ENCODE assay signal across 8 cellular contexts in the genomic region with DNA sequence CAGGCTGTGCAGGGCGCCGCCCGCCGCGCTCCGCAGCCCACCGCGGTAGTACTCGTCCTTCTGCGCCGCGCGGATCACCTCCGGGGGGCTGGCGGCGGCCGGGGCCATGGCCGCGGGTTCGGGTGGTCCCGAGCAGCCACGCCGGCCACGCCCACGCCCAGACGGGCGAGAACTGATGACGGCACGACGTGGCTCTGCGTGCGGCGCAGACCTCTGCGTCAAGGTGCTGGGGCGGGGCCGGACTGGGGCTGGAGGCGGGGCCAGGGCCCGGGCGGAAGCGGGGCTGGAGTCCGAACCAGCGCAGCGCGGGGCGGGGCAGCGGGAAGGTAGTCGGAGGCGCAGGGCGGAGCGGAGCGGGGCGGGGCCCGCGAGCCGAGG. TPM values are rescaled to one million over a fixed set of nuclear protein-coding genes. Genes with fewer than 3 reads are reported as not detected.
DNase-seq lines count a peak whose midpoint lies in the region; ATAC-seq and TF ChIP-seq lines count a peak whose summit lies in the region.

A gene (minus strand): TSS at position 170 of the 378 bp plus-strand sequence. CDS start 62 bp downstream, at position 108.

- no TSS peak for BruUV-seq in Calu3 (replicated peaks; lab: Mats Ljungman, UMichigan)

- no peaks in the 10 kb centered on the region for H3K9me3 Mint-ChIP-seq in Calu3 (ENCODE audit: low read depth, unreplicated experiment)

- no peaks in the 10 kb centered on the region for H3F3A ChIP-seq in OCI-LY1 (ENCODE audit: insufficient read depth, low read length)

- 0% methylated on average over 39 to 45 of the region's 55 CpGs for WGBS in mesodermal cell (ENCODE audit: insufficient coverage in 2 of 2), 2 experiments

- H3K4me1 Mint-ChIP-seq in Calu3 (ENCODE audit: low read depth, unreplicated experiment) = peaks cover 26% of the 10 kb centered on the region

- peaks cover 24% of the 10 kb centered on the region for H3K36me3 ChIP-seq in HUES6 (ENCODE audit: control insufficient read depth, insufficient read depth, low read length)
- H3K36me3 ChIP-seq in OCI-LY1 (ENCODE audit: insufficient read depth, low read length) = peaks cover 10% of the 10 kb centered on the region; the same call in 1 of the 2 replicates
- H3K36me3 ChIP-seq in mesodermal cell (ENCODE audit: control insufficient read depth, insufficient read depth, low read length) = peaks cover 26% of the 10 kb centered on the region

- no peaks in the 10 kb centered on the region for H3K79me2 ChIP-seq in OCI-LY1 (ENCODE audit: insufficient read depth, low read length)

- peak; percentile 98 for DNase-seq in Calu3
- peak; percentile 99 for DNase-seq in activated CD8-positive, alpha-beta memory T cell treated with anti-CD3 and anti-CD28 coated beads, Interleukin-2, amount 50 U/mL, for 4 hours
- DNase-seq in stimulated activated CD8-positive, alpha-beta memory T cell treated with anti-CD3 and anti-CD28 coated beads, Interleukin-15, amount 100 ng/mL, for 24 hours (ENCODE audit: low read depth) = peak; percentile 99

- H3K9ac ChIP-seq in HUES6 (ENCODE audit: low read length) (peak within 1 kb of the TSS; percentile 89), OCI-LY1 (ENCODE audit: low read length) (peak within 1 kb of the TSS; percentile 82)

- H3K4me1 ChIP-seq in HUES6 (ENCODE audit: control insufficient read depth, insufficient read depth, low read length) (peaks cover 10% of the 10 kb centered on the region), OCI-LY1 (ENCODE audit: insufficient read depth, low read length, severe bottlenecking) (peaks cover 37% of the 10 kb centered on the region), mesodermal cell (ENCODE audit: control insufficient read depth, insufficient read depth, low read length, poor library complexity, severe bottlenecking) (peaks cover 10% of the 10 kb centered on the region)

- H2AFZ ChIP-seq in OCI-LY1 (ENCODE audit: low read length) = no peak within 1 kb of the TSS

- ATAC-seq in GM21447 (IDR thresholded peaks at IDR 0.05; ENCODE audit: unreplicated experiment) = peak; percentile 65

- peak within 1 kb of the TSS; percentile 86 for H3K4me3 ChIP-seq in HUES6 (ENCODE audit: low read depth, low read length)
- peak within 1 kb of the TSS; percentile 92 for H3K4me3 ChIP-seq in OCI-LY1 (ENCODE audit: low read depth, low read length, poor library complexity, severe bottlenecking)
- peak within 1 kb of the TSS; percentile 88 for H3K4me3 ChIP-seq in mesodermal cell (ENCODE audit: extremely low read depth, insufficient read depth, low read length, poor library complexity, severe bottlenecking)

- peak within 1 kb of the TSS; percentile 85 for H3K4me2 ChIP-seq in OCI-LY1 (ENCODE audit: low read length)

- no peaks in the 10 kb centered on the region for H3K27me3 Mint-ChIP-seq in Calu3 (ENCODE audit: unreplicated experiment)

- in situ Hi-C loops in endometrial microvascular endothelial cells (cut with HindIII; ENCODE audit: inconsistent ontology term, low pct_unique_long_range_greater_than_20kb, low sequenced_read_pairs) = no loop called here

- intact Hi-C loops in Calu3 (cut with micrococcal nuclease; ENCODE audit: unreplicated experiment) = no loop called here

- H3K9me2 ChIP-seq in OCI-LY1 (ENCODE audit: low read depth, low read length) = no peaks in the 10 kb centered on the region

- no peak for TF ChIP-seq CTCF in Calu3 (IDR thresholded peaks at IDR 0.05; ENCODE audit: unreplicated experiment)
- TF ChIP-seq CTCF in OCI-LY1 (IDR thresholded peaks at IDR 0.05; ENCODE audit: low read length) = no peak

- peaks cover 68% of the 10 kb centered on the region for H3K36me3 Mint-ChIP-seq in Calu3 (ENCODE audit: insufficient read depth, unreplicated experiment)

- H3K27ac ChIP-seq in HUES6 (ENCODE audit: low read depth, low read length) = peak within 1 kb of the TSS; percentile 82
- peak within 1 kb of the TSS; percentile 18 for H3K27ac ChIP-seq in OCI-LY1 (ENCODE audit: low read depth, low read length, poor library complexity, severe bottlenecking)
- peak within 1 kb of the TSS; percentile 43 for H3K27ac ChIP-seq in mesodermal cell (ENCODE audit: low read depth, low read length, severe bottlenecking)

- peak within 1 kb of the TSS; percentile 82 for H3K4me3 Mint-ChIP-seq in Calu3 (ENCODE audit: low read depth, unreplicated experiment)

- no peaks in the 10 kb centered on the region for H4K20me1 ChIP-seq in OCI-LY1 (ENCODE audit: insufficient read depth, low read length)

- H3K27me3 ChIP-seq in HUES6 (ENCODE audit: control insufficient read depth, insufficient read depth, low read length) = peaks cover under 1% of the 10 kb centered on the region; the same call in 1 of the 2 replicates
- H3K27me3 ChIP-seq in OCI-LY1 (ENCODE audit: insufficient read depth, low read length) = no peaks in the 10 kb centered on the region

- H3K27ac Mint-ChIP-seq in Calu3 (ENCODE audit: unreplicated experiment) = no peak within 1 kb of the TSS

- H3K9me3 ChIP-seq in HUES6 (ENCODE audit: control insufficient read depth, insufficient read depth, low read depth, low read length) (no peaks in the 10 kb centered on the region), OCI-LY1 (ENCODE audit: low read length) (no peaks in the 10 kb centered on the region), mesodermal cell (ENCODE audit: control insufficient read depth, low read length) (no peaks in the 10 kb centered on the region)

- CTCF ChIA-PET in Calu3 (lab: Charles Lee) = interaction anchor here (0.9 kb wide), 1 partner anchor 135 kb away, joined by 3 read pairs; no protein-coding TSS in a partner anchor

RNA-seq across cellular contexts. Expression of the gene that starts here (rescaled TPM):
- total RNA-seq in Calu3 (2022) (22.3 and 24.0 TPM in 2 replicates), endometrial microvascular endothelial cells (ENCODE audit: inconsistent ontology term) (38.6 TPM)
- 20.1 TPM for polyA plus RNA-seq in mesodermal cell (2013, experiment 1 of 2)
- polyA plus RNA-seq in mesodermal cell (2013, experiment 2 of 2) = 14.9 TPM

Comparison
In these comparisons a context has a peak if more than half of its experiments do, and no peak if none do; other contexts are left out.
1. Peak in every context shown above with its lines: DNase-seq, ATAC-seq, H3K4me3 ChIP-seq and H3K27ac ChIP-seq.
2. H3K27ac ChIP-seq: peak in every context shown above with its lines; median percentile 82 in HUES6; 43 in mesodermal cell; 18 in OCI-LY1.